Comparison of ENCODE assay signal across 22 cellular contexts in the genomic region with DNA sequence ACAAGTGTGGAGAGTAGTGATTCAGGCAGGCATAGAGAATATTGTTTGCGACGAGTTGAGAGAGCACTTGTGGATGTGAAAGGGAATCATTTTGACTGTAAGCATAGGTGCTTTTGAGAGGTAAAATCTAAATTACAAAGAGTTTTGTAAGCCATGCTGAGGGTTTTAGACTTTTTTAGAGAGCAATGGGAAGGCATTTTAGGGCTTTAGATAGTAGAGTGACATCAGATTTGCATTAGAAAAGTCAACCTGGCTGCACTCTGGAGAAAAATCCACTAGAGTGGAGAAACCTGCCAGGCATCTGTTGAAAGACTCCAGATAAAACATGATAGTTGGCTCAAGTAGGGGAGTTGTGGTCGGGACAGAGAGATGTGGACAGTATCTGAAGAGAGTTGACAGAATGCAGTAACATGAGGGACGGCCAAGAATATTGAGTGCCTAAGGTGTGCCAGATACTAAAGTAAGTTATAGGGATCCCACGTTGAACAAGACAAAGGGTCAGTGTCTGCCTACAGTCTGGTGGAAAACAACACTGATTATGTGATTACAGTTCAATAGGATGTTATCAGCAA.
DNase-seq lines count a peak whose midpoint lies in the region; ATAC-seq, FAIRE-seq and TF ChIP-seq lines count a peak whose summit lies in the region.
"Had no signal": no experiment of that assay in that cellular context is flagged by ENCODE, and none has a peak within 500 bp of the region (broad histone marks: within the 10 kb centered on the region; RNA-seq: fewer than 3 reads in every experiment).

No MANE protein-coding gene starts in this region.

- peak; percentile 23 for FAIRE-seq in GM12891 (lab: Jason Lieb, UNC)
- FAIRE-seq in H1 (lab: Jason Lieb, UNC) = peak; percentile 48
- FAIRE-seq: A204.1, D721Med, GM19239, H54 had no signal

- peak overlapping the region; percentile 10 for H2BK20ac ChIP-seq in H1 (ENCODE audit: low read length)

- TF ChIP-seq CTCF in H1 (IDR thresholded peaks at IDR 0.05; ENCODE audit: control extremely low read depth in 1 of 3, insufficient read depth in 1 of 3, low read depth in 1 of 3, low read length in 3 of 3) (no peak), foreskin keratinocyte (conservative IDR thresholded peaks at IDR 0.05) (no peak)

- H3K4me3 ChIP-seq in HUES6 (ENCODE audit: low read depth, low read length) (peak overlapping the region; percentile 22; the same call in 1 of the 2 replicates), H1 (ENCODE audit: extremely low read depth in 1 of 4, insufficient read depth in 2 of 4, low read depth in 3 of 4, low read length in 4 of 4) (peak overlapping the region in 1 of 4 experiments; percentile 7; a peak in 1 of 8 replicates), iPS-20b (ENCODE audit: low read length) (peak overlapping the region; percentile 22)
- H3K4me3 ChIP-seq in CD8-positive, alpha-beta memory T cell (ENCODE audit: low read length) = no peak overlapping the region
- H3K4me3 ChIP-seq: Peyer's patch, SJSA1 had no signal

- peak overlapping the region; percentile 87 for H4K5ac ChIP-seq in H1 (ENCODE audit: insufficient read length, low read depth, low read length)

- H3K27me3 Mint-ChIP-seq in CD8-positive, alpha-beta memory T cell = no peaks in the 10 kb centered on the region

- TF ChIP-seq POLR2A in GM12891 (IDR thresholded peaks at IDR 0.05; ENCODE audit: low read depth, low read length) (no peak), H1 (IDR thresholded peaks at IDR 0.05; ENCODE audit: control extremely low read depth in 1 of 2, low read depth in 2 of 2, low read length in 2 of 2) (no peak)

- no peak for TF ChIP-seq EP300 in H1 (IDR thresholded peaks at IDR 0.05; ENCODE audit: borderline replicate concordance in 1 of 2, low read depth in 2 of 2, low read length in 2 of 2)

- no peaks in the 10 kb centered on the region for H4K20me1 ChIP-seq in H1 (replicated peaks in 1 of 2; ENCODE audit: control insufficient read depth in 1 of 2, insufficient read depth in 2 of 2, low read length in 2 of 2)

- POLR2A ChIA-PET in H1 (lab: Charles Lee; ENCODE audit: partially characterized antibody) = no interaction called here
- POLR2A ChIA-PET in CD8-positive, alpha-beta memory T cell (lab: Charles Lee) = no interaction called here

- H3K9me3 ChIP-seq in HUES6 (ENCODE audit: control insufficient read depth, insufficient read depth, low read depth, low read length) = peaks cover under 1% of the 10 kb centered on the region; the same call in 1 of the 2 replicates
- peaks cover 0 to under 1% of the 10 kb centered on the region in 2 experiments; a peak in 1 of 4 replicates for H3K9me3 ChIP-seq in H1 (ENCODE audit: insufficient read depth in 2 of 2, low read depth in 1 of 2, low read length in 1 of 2)
- peaks cover under 1% of the 10 kb centered on the region for H3K9me3 ChIP-seq in iPS-20b (ENCODE audit: insufficient read depth, low read depth, low read length)
- H3K9me3 ChIP-seq in CD8-positive, alpha-beta memory T cell (ENCODE audit: low read length) = no peaks in the 10 kb centered on the region
- H3K9me3 ChIP-seq: Peyer's patch, SJSA1 had no signal

- TF ChIP-seq RAD21 in H1 (IDR thresholded peaks at IDR 0.05 in 1 of 2, conservative IDR thresholded peaks at IDR 0.05 in 1 of 2; ENCODE audit: low read depth in 2 of 2, low read length in 2 of 2) = no peak

- no peak overlapping the region for H3K23ac ChIP-seq in H1 (ENCODE audit: insufficient read length)

- H3K4me1 ChIP-seq in HUES6 (ENCODE audit: control insufficient read depth, insufficient read depth, low read length) (peaks cover 43% of the 10 kb centered on the region), H1 (replicated peaks in 1 of 4; ENCODE audit: control insufficient read depth in 3 of 4, insufficient read depth in 4 of 4, low read length in 3 of 4) (peaks cover 2 to 26% (median 19%) of the 10 kb centered on the region in 4 experiments; a peak in 4 of 7 replicates), iPS-20b (ENCODE audit: insufficient read depth, low read length) (peaks cover 45% of the 10 kb centered on the region), foreskin keratinocyte (no peaks in the 10 kb centered on the region)
- no peaks in the 10 kb centered on the region for H3K4me1 ChIP-seq in CD8-positive, alpha-beta memory T cell (ENCODE audit: insufficient read depth, low read length)
- H3K4me1 ChIP-seq: Peyer's patch had no signal

- H2BK15ac ChIP-seq in H1 (ENCODE audit: low read length) = no peak overlapping the region

- peaks cover 0 to 4% (median 1%) of the 10 kb centered on the region in 5 donors for H3K9me3 Mint-ChIP-seq in CD8-positive, alpha-beta memory T cell

- H3K18ac ChIP-seq in H1 (ENCODE audit: extremely low read depth, low read length) = peak overlapping the region; percentile 88

- no peak for DNase-seq in GM12891 (ENCODE audit: insufficient read length, low spot score)
- DNase-seq in H1 (ENCODE audit: low read depth in 1 of 2, low spot score in 2 of 2) = no peak
- no peak for DNase-seq in HT-29 (ENCODE audit: low spot score)
- no peak for DNase-seq in CD8-positive, alpha-beta memory T cell
- DNase-seq in foreskin keratinocyte = no peak
- DNase-seq: DMS53, GDM1, NCI-H2081, NCI-H2171, NCI-H345, NCI-H524, Peyer's patch, SW 1271 had no signal

- 0 out of 2 replicates have a peak overlapping the region, but pooled peaks have one; percentile 7 for H2BK12ac ChIP-seq in H1 (ENCODE audit: low read depth, low read length)

- H3K27ac ChIP-seq in HUES6 (ENCODE audit: low read depth, low read length) (peak overlapping the region; percentile 82), H1 (ENCODE audit: low read depth, low read length) (no peak overlapping the region), iPS-20b (ENCODE audit: low read length) (peak overlapping the region; percentile 19), foreskin keratinocyte (no peak overlapping the region)
- H3K27ac ChIP-seq in CD8-positive, alpha-beta memory T cell (ENCODE audit: low read depth, low read length) = no peak overlapping the region
- H3K27ac ChIP-seq: C4-2B, HL-60, Peyer's patch, SJSA1 had no signal

- H2BK5ac ChIP-seq in H1 (ENCODE audit: low read depth, low read length) = peak overlapping the region; percentile 77; the same call in 1 of the 2 replicates

- H3K36me3 ChIP-seq in HUES6 (ENCODE audit: control insufficient read depth, insufficient read depth, low read length) (no peaks in the 10 kb centered on the region; the same call in 1 of the 2 replicates), H1 (ENCODE audit: control insufficient read depth in 2 of 4, insufficient read depth in 4 of 4, low read length in 3 of 4) (no peaks in the 10 kb centered on the region; a peak in 1 of 8 replicates), iPS-20b (ENCODE audit: insufficient read depth, low read depth, low read length) (no peaks in the 10 kb centered on the region)
- no peaks in the 10 kb centered on the region for H3K36me3 ChIP-seq in CD8-positive, alpha-beta memory T cell (ENCODE audit: insufficient read depth, low read length)

- no peaks in the 10 kb centered on the region for H3K4me1 Mint-ChIP-seq in CD8-positive, alpha-beta memory T cell

- H2BK120ac ChIP-seq in H1 (replicated peaks; ENCODE audit: low read depth, low read length) = peak overlapping the region; percentile 78

- no peaks in the 10 kb centered on the region for H3K23me2 ChIP-seq in H1 (ENCODE audit: low read depth, low read length)

- no peak overlapping the region for H3K27ac Mint-ChIP-seq in CD8-positive, alpha-beta memory T cell

- H3K27me3 ChIP-seq in HUES6 (ENCODE audit: control insufficient read depth, insufficient read depth, low read length) = no peaks in the 10 kb centered on the region
- no peaks in the 10 kb centered on the region for H3K27me3 ChIP-seq in H1 (replicated peaks in 1 of 4; ENCODE audit: control insufficient read depth in 3 of 4, extremely low read depth in 1 of 4, insufficient read depth in 3 of 4, low read length in 3 of 4)
- no peaks in the 10 kb centered on the region for H3K27me3 ChIP-seq in iPS-20b (ENCODE audit: insufficient read depth, low read length)
- no peaks in the 10 kb centered on the region for H3K27me3 ChIP-seq in CD8-positive, alpha-beta memory T cell (ENCODE audit: insufficient read depth, low read length, poor library complexity, severe bottlenecking)
- no peaks in the 10 kb centered on the region for H3K27me3 ChIP-seq in foreskin keratinocyte
- H3K27me3 ChIP-seq: Peyer's patch, SJSA1 had no signal

- H2AK5ac ChIP-seq in H1 (ENCODE audit: low read depth, low read length) = no peak overlapping the region

- peak overlapping the region; percentile 15 for H3K4ac ChIP-seq in H1 (replicated peaks; ENCODE audit: insufficient read length, low read depth, low read length)

- H3K79me1 ChIP-seq in H1 (ENCODE audit: low read depth, low read length) = no peaks in the 10 kb centered on the region

- H3K14ac ChIP-seq in H1 (ENCODE audit: insufficient read length) = no peak overlapping the region

- no peak overlapping the region for H3K56ac ChIP-seq in H1 (replicated peaks; ENCODE audit: insufficient read length, low read depth, low read length)

- no peak overlapping the region for H2AFZ ChIP-seq in H1 (ENCODE audit: low read length)

- no peak overlapping the region for H4K8ac ChIP-seq in H1 (ENCODE audit: extremely low read depth, insufficient read depth, low read length)

- H3K9ac ChIP-seq in HUES6 (ENCODE audit: low read length) (peak overlapping the region; percentile 18), H1 (replicated peaks in 1 of 4; ENCODE audit: extremely low read depth in 1 of 4, low read depth in 3 of 4, low read length in 3 of 4) (no peak overlapping the region), iPS-20b (ENCODE audit: low read depth, low read length) (0 out of 2 replicates have a peak overlapping the region, but pooled peaks have one; percentile 25)

- CTCF ChIA-PET in H1 (lab: Charles Lee; ENCODE audit: partially characterized antibody) = no interaction called here
- CTCF ChIA-PET in CD8-positive, alpha-beta memory T cell (lab: Charles Lee) = no interaction called here

- peak overlapping the region; percentile 28 to 65; a peak in 3 of 4 replicates for H3K4me2 ChIP-seq in H1 (ENCODE audit: insufficient read depth in 1 of 2, low read depth in 2 of 2, low read length in 2 of 2)

- H3K4me3 Mint-ChIP-seq in CD8-positive, alpha-beta memory T cell = no peak overlapping the region

- no peaks in the 10 kb centered on the region for H3K79me2 ChIP-seq in H1 (ENCODE audit: control insufficient read depth in 1 of 2, insufficient read depth in 2 of 2, low read length in 2 of 2)

- ATAC-seq in foreskin keratinocyte = no peak

- WGBS in H1 (ENCODE audit: extremely low coverage in 1 of 2, insufficient coverage in 1 of 2, insufficient read length in 1 of 2, insufficient replicate concordance in 2 of 2, low coverage in 1 of 2, low lambda C conversion rate in 2 of 2, missing lambda C conversion rate in 1 of 2), 2 experiments = 33% methylated on average over 5 of the region's 5 CpGs; no CpG with 5 or more reads in 1 of the 2 experiments

- H3K36me3 Mint-ChIP-seq in CD8-positive, alpha-beta memory T cell = peaks cover 5 to 11% (median 6%) of the 10 kb centered on the region in 3 donors

- H4K91ac ChIP-seq in H1 (replicated peaks; ENCODE audit: insufficient read length, low read length) = peak overlapping the region; percentile 26

TF ChIP-seq in GM12891, 5 proteins besides CTCF, POLR2A, EP300 and RAD21 (continues in another document):
- no peak for TF ChIP-seq POLR2AphosphoS5 (IDR thresholded peaks at IDR 0.05; ENCODE audit: low read depth, low read length)

TF ChIP-seq in H1, 55 proteins besides CTCF, POLR2A, EP300 and RAD21 (continues in another document):
- TF ChIP-seq TEAD4 (IDR thresholded peaks at IDR 0.05; ENCODE audit: low read depth, low read length) = no peak
- no peak for TF ChIP-seq KDM5A (IDR thresholded peaks at IDR 0.05; ENCODE audit: low read length)

Comparison
In these comparisons a context has a peak if more than half of its experiments do, and no peak if none do; other contexts are left out.
1. H3K27ac ChIP-seq: peak in HUES6 (single experiment) and iPS-20b (single experiment); none in H1 (single experiment), CD8-positive, alpha-beta memory T cell (single experiment) and foreskin keratinocyte (single experiment).
2. H3K9ac ChIP-seq: peak in HUES6 (single experiment) and iPS-20b (single experiment); none in H1 (0 of 4).